Comparison of ENCODE assay signal across 33 cellular contexts in genomic region chr19:48303367-48303766, GRCh38. TPM values are rescaled to one million over a fixed set of nuclear protein-coding genes. Genes with fewer than 3 reads are reported as not detected.
"Had no signal": no experiment of that assay in that cellular context is flagged by ENCODE, and none has a peak within 500 bp of the region (broad histone marks: within the 10 kb centered on the region; RNA-seq: fewer than 3 reads in every experiment).

No MANE protein-coding gene starts in this region.

- DNase-seq: activated B cell treated with CpG ODN at 0.5 μM for 24 hours; activated CD4-positive, alpha-beta T cell treated with anti-CD3 and anti-CD28 coated beads for 48 hours; activated CD4-positive, alpha-beta T cell treated with anti-CD3 and anti-CD28 coated beads, Interleukin-2, amount 50 U/mL, for 1 hour; activated CD4-positive, alpha-beta T cell treated with anti-CD3 and anti-CD28 coated beads, Interleukin-2, amount 50 U/mL, for 48 hours; activated CD8-positive, alpha-beta memory T cell treated with anti-CD3 and anti-CD28 coated beads for 24 hours; activated CD8-positive, alpha-beta T cell treated with anti-CD3 and anti-CD28 coated beads for 36 hours; activated effector memory CD4-positive, alpha-beta T cell treated with anti-CD3 and anti-CD28 coated beads, Interleukin-2, amount 50 U/mL, for 16 hours; activated naive CD4-positive, alpha-beta T cell treated with anti-CD3 and anti-CD28 coated beads for 36 hours; activated naive CD8-positive, alpha-beta T cell treated with anti-CD3 and anti-CD28 coated beads for 36 hours; activated naive CD8-positive, alpha-beta T cell treated with anti-CD3 and anti-CD28 coated beads, Interleukin-2, amount 50 U/mL, for 24 hours; activated T-cell treated with anti-CD3 and anti-CD28 coated beads, Interleukin-2, amount 50 U/mL, for 48 hours; adrenal gland; amygdala; aorta; body of pancreas; caudate nucleus; cortex of kidney; dermis blood vessel endothelial cell; effector CD4-positive, alpha-beta T cell; effector memory CD8-positive, alpha-beta T cell; erythroblast; esophagus squamous epithelium; foreskin melanocyte; T-helper 1 cell; T-helper 17 cell; T1000 had no signal

- H3K36me3 Mint-ChIP-seq: activated naive CD4-positive, alpha-beta T cell treated with anti-CD3 and anti-CD28 coated beads, Interleukin-2, amount 50 U/mL, for 24 hours; activated naive CD8-positive, alpha-beta T cell treated with anti-CD3 and anti-CD28 coated beads for 36 hours had no signal

- H3K4me1 Mint-ChIP-seq: activated B cell treated with CpG ODN at 0.5 μM for 24 hours; activated naive CD4-positive, alpha-beta T cell treated with anti-CD3 and anti-CD28 coated beads, Interleukin-2, amount 50 U/mL, for 24 hours; activated naive CD8-positive, alpha-beta T cell treated with anti-CD3 and anti-CD28 coated beads for 36 hours; activated naive CD8-positive, alpha-beta T cell treated with anti-CD3 and anti-CD28 coated beads, Interleukin-2, amount 50 U/mL, for 24 hours had no signal

- H3K36me3 ChIP-seq: adrenal gland, esophagus squamous epithelium, gastroesophageal sphincter, WERI-Rb-1 had no signal

- ATAC-seq: activated CD4-positive, CD25-positive, alpha-beta regulatory T cell treated with anti-CD3 and anti-CD28 coated beads, Interleukin-2, amount 50 U/mL, for 24 hours; activated CD8-positive, alpha-beta T cell treated with anti-CD3 and anti-CD28 coated beads for 36 hours; activated naive CD8-positive, alpha-beta T cell treated with anti-CD3 and anti-CD28 coated beads, Interleukin-2, amount 50 U/mL, for 24 hours; body of pancreas; effector memory CD8-positive, alpha-beta T cell; gastroesophageal sphincter; T-helper 17 cell had no signal

- H3K9me3 ChIP-seq: adrenal gland, body of pancreas, esophagus squamous epithelium, gastroesophageal sphincter had no signal

- H3K27me3 ChIP-seq: adrenal gland, body of pancreas, esophagus squamous epithelium, gastroesophageal sphincter had no signal

- H3K4me1 ChIP-seq: adrenal gland, body of pancreas, gastroesophageal sphincter had no signal

- H3K4me3 Mint-ChIP-seq: activated B cell treated with CpG ODN at 0.5 μM for 24 hours; activated CD8-positive, alpha-beta T cell treated with anti-CD3 and anti-CD28 coated beads for 36 hours; activated naive CD4-positive, alpha-beta T cell treated with anti-CD3 and anti-CD28 coated beads for 36 hours; activated naive CD4-positive, alpha-beta T cell treated with anti-CD3 and anti-CD28 coated beads, Interleukin-2, amount 50 U/mL, for 24 hours; activated naive CD8-positive, alpha-beta T cell treated with anti-CD3 and anti-CD28 coated beads for 36 hours; activated naive CD8-positive, alpha-beta T cell treated with anti-CD3 and anti-CD28 coated beads, Interleukin-2, amount 50 U/mL, for 24 hours; activated T-helper 1 cell treated with anti-CD3 and anti-CD28 coated beads, Interleukin-12 subunit alpha, Interleukin-12 subunit beta, Interleukin-2, Interleukin-4 antibody, amounts not matched to agents 30 ng/mL and 10 ng/mL and 1 ng/mL, durations not matched to agents 14 hours and 24 hours and 36 hours; effector memory CD8-positive, alpha-beta T cell; T-helper 17 cell; T-helper 2 cell treated with Interferon-gamma antibody and Interleukin-4, amounts not matched to agents 5 μg/mL and 100 μg/mL, for 36 hours had no signal

- H3K27ac Mint-ChIP-seq: activated B cell treated with CpG ODN at 0.5 μM for 24 hours; activated CD8-positive, alpha-beta T cell treated with anti-CD3 and anti-CD28 coated beads for 36 hours; activated naive CD4-positive, alpha-beta T cell treated with anti-CD3 and anti-CD28 coated beads for 36 hours; activated naive CD4-positive, alpha-beta T cell treated with anti-CD3 and anti-CD28 coated beads, Interleukin-2, amount 50 U/mL, for 24 hours; activated naive CD8-positive, alpha-beta T cell treated with anti-CD3 and anti-CD28 coated beads for 36 hours; activated naive CD8-positive, alpha-beta T cell treated with anti-CD3 and anti-CD28 coated beads, Interleukin-2, amount 50 U/mL, for 24 hours; activated T-helper 1 cell treated with anti-CD3 and anti-CD28 coated beads, Interleukin-12 subunit alpha, Interleukin-12 subunit beta, Interleukin-2, Interleukin-4 antibody, amounts not matched to agents 30 ng/mL and 10 ng/mL and 1 ng/mL, durations not matched to agents 14 hours and 24 hours and 36 hours; activated T-helper 2 cell treated with anti-CD3 and anti-CD28 coated beads, Interferon-gamma antibody, Interleukin-2, Interleukin-4, amounts not matched to agents 10 μg/mL and 5 μg/mL and 100 μg/mL, durations not matched to agents 14 hours and 24 hours and 36 hours; effector memory CD8-positive, alpha-beta T cell; T-helper 17 cell; T-helper 2 cell treated with Interferon-gamma antibody and Interleukin-4, amounts not matched to agents 5 μg/mL and 100 μg/mL, for 36 hours had no signal

- H3K4me3 ChIP-seq: adrenal gland, body of pancreas, esophagus squamous epithelium, gastroesophageal sphincter had no signal

- H3K9me3 Mint-ChIP-seq: activated B cell treated with CpG ODN at 0.5 μM for 24 hours; activated CD8-positive, alpha-beta T cell treated with anti-CD3 and anti-CD28 coated beads for 36 hours; activated naive CD4-positive, alpha-beta T cell treated with anti-CD3 and anti-CD28 coated beads for 36 hours; activated naive CD4-positive, alpha-beta T cell treated with anti-CD3 and anti-CD28 coated beads, Interleukin-2, amount 50 U/mL, for 24 hours; activated naive CD8-positive, alpha-beta T cell treated with anti-CD3 and anti-CD28 coated beads for 36 hours; activated naive CD8-positive, alpha-beta T cell treated with anti-CD3 and anti-CD28 coated beads, Interleukin-2, amount 50 U/mL, for 24 hours; activated T-helper 1 cell treated with anti-CD3 and anti-CD28 coated beads, Interleukin-12 subunit alpha, Interleukin-12 subunit beta, Interleukin-2, Interleukin-4 antibody, amounts not matched to agents 30 ng/mL and 10 ng/mL and 1 ng/mL, durations not matched to agents 14 hours and 24 hours and 36 hours; activated T-helper 2 cell treated with anti-CD3 and anti-CD28 coated beads, Interferon-gamma antibody, Interleukin-2, Interleukin-4, amounts not matched to agents 10 μg/mL and 5 μg/mL and 100 μg/mL, durations not matched to agents 14 hours and 24 hours and 36 hours; effector memory CD8-positive, alpha-beta T cell; T-helper 2 cell treated with Interferon-gamma antibody and Interleukin-4, amounts not matched to agents 5 μg/mL and 100 μg/mL, for 36 hours had no signal

- H3K27me3 Mint-ChIP-seq: activated B cell treated with CpG ODN at 0.5 μM for 24 hours; activated CD8-positive, alpha-beta T cell treated with anti-CD3 and anti-CD28 coated beads for 36 hours; activated naive CD4-positive, alpha-beta T cell treated with anti-CD3 and anti-CD28 coated beads, Interleukin-2, amount 50 U/mL, for 24 hours; activated naive CD8-positive, alpha-beta T cell treated with anti-CD3 and anti-CD28 coated beads for 36 hours; activated naive CD8-positive, alpha-beta T cell treated with anti-CD3 and anti-CD28 coated beads, Interleukin-2, amount 50 U/mL, for 24 hours; effector memory CD8-positive, alpha-beta T cell; T-helper 17 cell had no signal

- H3K27ac ChIP-seq: adrenal gland, body of pancreas, esophagus squamous epithelium, gastroesophageal sphincter, WERI-Rb-1 had no signal

RNA-seq across cellular contexts. Expression of gene ZNF114, which starts 33.5 kb away (rescaled TPM):
- polyA plus RNA-seq: aorta had no signal
